8 cellular contexts compared by ENCODE assay signal in genomic region chr2:190534310-190535118, GRCh38. TPM values are rescaled to one million over a fixed set of nuclear protein-coding genes. Genes with fewer than 3 reads are reported as not detected.
A peak's percentile ranks its signal among the peaks of the same experiment; 100 is the strongest.
DNase-seq lines count a peak whose midpoint lies in the region; ATAC-seq, FAIRE-seq and TF ChIP-seq lines count a peak whose summit lies in the region.

TSS of gene NEMP2 (minus strand) at chr2:190534722. CDS start at chr2:190534655, 67 bp downstream.

- intact Hi-C loops in HepG2 (cut with micrococcal nuclease; ENCODE audit: unreplicated experiment), result loop anchor here (2.0 to 10.0 kb wide), 2 partner anchors 114 to 270 kb away; partner anchors contain the start of gene NAB1

- H3K79me2 ChIP-seq in HepG2 (ENCODE audit: insufficient read depth, low read length), result peaks cover 6% of the 10 kb centered on the region

- CTCF ChIA-PET in activated CD4-positive, alpha-beta T cell treated with anti-CD3 and anti-CD28 coated beads, Interleukin-2, amount 10 ng/mL, durations not matched to agents 7 days and 5 days (lab: Charles Lee), result interaction anchor here (0.9 to 1.1 kb wide), 2 partner anchors 19 to 128 kb away, joined by 3 read pairs; no protein-coding TSS in a partner anchor
- CTCF ChIA-PET in HepG2 (lab: Yijun Ruan, JAX; ENCODE audit: low intra/inter-chr PET ratio, low total read pairs), result no interaction called here

- H3K4me3 ChIP-seq in AG09309 (ENCODE audit: control insufficient read depth, low read depth, low read length), result peak within 1 kb of the TSS; percentile 57
- H3K4me3 ChIP-seq in HepG2 (replicated peaks in 1 of 3; ENCODE audit: insufficient read depth in 1 of 3, low read depth in 2 of 3, low read length in 3 of 3), result peak within 1 kb of the TSS; percentile 77 to 90 (median 85)

- no TSS peak for BruUV-seq in HepG2 (replicated peaks; lab: Mats Ljungman, UMichigan)

- H3K27ac ChIP-seq in HepG2 (ENCODE audit: extremely low read length, insufficient read depth, low read length), result peak within 1 kb of the TSS; percentile 91

- peaks cover 25% of the 10 kb centered on the region for H3K9me3 Mint-ChIP-seq in activated CD4-positive, alpha-beta T cell treated with anti-CD3 and anti-CD28 coated beads, Interleukin-2, amount 10 ng/mL, durations not matched to agents 7 days and 5 days

- peak; percentile 32 to 36; a peak in 2 of 4 replicates for TF ChIP-seq EP300 in HepG2 (IDR thresholded peaks at IDR 0.05; ENCODE audit: low read depth in 2 of 2, low read length in 2 of 2)
- peak; percentile 57; the same call in 1 of the 2 replicates for TF ChIP-seq EP300 in HepG2 (CRISPR knock-in tag; IDR thresholded peaks at IDR 0.05; ENCODE audit: borderline replicate concordance)

- peaks cover 59% of the 10 kb centered on the region for H3K4me1 Mint-ChIP-seq in activated CD4-positive, alpha-beta T cell treated with anti-CD3 and anti-CD28 coated beads, Interleukin-2, amount 10 ng/mL, durations not matched to agents 7 days and 5 days

- peak within 1 kb of the TSS; percentile 94 for H3K4me2 ChIP-seq in HepG2 (ENCODE audit: low read depth, low read length)

- peaks cover 50% of the 10 kb centered on the region for H3K4me1 ChIP-seq in HepG2 (ENCODE audit: insufficient read depth, low read length)

- DNase-seq in AG09309 (ENCODE audit: low read depth) (no peak), NCI-H446 treated with DMSO at 0.1 percent for 48 hours (lab: John Stamatoyannopoulos, UW) (peak; percentile 61), dedifferentiated amniotic fluid mesenchymal stem cell (ENCODE audit: extremely low spot score) (peak; percentile 22), HepG2 (ENCODE audit: low spot score) (peak; percentile 77)
- DNase-seq in activated CD4-positive, alpha-beta T cell treated with anti-CD3 and anti-CD28 coated beads, Interleukin-2, amount 10 ng/mL, durations not matched to agents 7 days and 5 days, result peak; percentile 80
- peak; percentile 72 to 76 for DNase-seq in stimulated activated CD4-positive, alpha-beta T cell treated with anti-CD3 and anti-CD28 coated beads, Interleukin-4, amount 100 ng/mL, for 4 hours

- peak; percentile 75 for TF ChIP-seq RAD21 in HepG2 (CRISPR knock-in tag; IDR thresholded peaks at IDR 0.05)

- no peaks in the 10 kb centered on the region for H3K27me3 ChIP-seq in HepG2 (ENCODE audit: control insufficient read depth in 1 of 2, insufficient read depth in 2 of 2, low read length in 2 of 2)

- no peaks in the 10 kb centered on the region for H4K20me1 ChIP-seq in HepG2 (ENCODE audit: insufficient read depth, low read length)

- H3K36me3 ChIP-seq in HepG2 (replicated peaks in 1 of 2; ENCODE audit: control insufficient read depth in 1 of 2, insufficient read depth in 2 of 2, low read length in 2 of 2), result no peaks in the 10 kb centered on the region

- in situ Hi-C loops in HepG2 (cut with HindIII; ENCODE audit: extremely low pct_ligation_motif_present, low pct_unique_long_range_greater_than_20kb), result no loop called here

- peaks cover 21% of the 10 kb centered on the region for H3K9me3 ChIP-seq in HepG2 (ENCODE audit: low read length)

- no peaks in the 10 kb centered on the region for H3K27me3 Mint-ChIP-seq in activated CD4-positive, alpha-beta T cell treated with anti-CD3 and anti-CD28 coated beads, Interleukin-2, amount 10 ng/mL, durations not matched to agents 7 days and 5 days

- H3K27ac Mint-ChIP-seq in activated CD4-positive, alpha-beta T cell treated with anti-CD3 and anti-CD28 coated beads, Interleukin-2, amount 10 ng/mL, durations not matched to agents 7 days and 5 days, result peak within 1 kb of the TSS; percentile 100

- peak; percentile 90 for TF ChIP-seq POLR2A in HepG2 (IDR thresholded peaks at IDR 0.05; ENCODE audit: insufficient read depth in 1 of 2, low read depth in 2 of 2, low read length in 2 of 2)

- peak within 1 kb of the TSS; percentile 92 for H2AFZ ChIP-seq in HepG2 (ENCODE audit: low read length)

- POLR2A ChIA-PET in activated CD4-positive, alpha-beta T cell treated with anti-CD3 and anti-CD28 coated beads, Interleukin-2, amount 10 ng/mL, durations not matched to agents 7 days and 5 days (lab: Charles Lee), result interaction anchor here (0.6 kb wide), 1 partner anchor 116 kb away, joined by 4 read pairs; no protein-coding TSS in a partner anchor
- POLR2A ChIA-PET in HepG2 (lab: Yijun Ruan, JAX), result interaction anchor here (0.6 to 2.2 kb wide), 10 partner anchors 11 to 354 kb away, joined by 3 to 11 read pairs (median 6); partner anchors contain the start of genes HIBCH and NAB1

- H3K4me3 Mint-ChIP-seq in activated CD4-positive, alpha-beta T cell treated with anti-CD3 and anti-CD28 coated beads, Interleukin-2, amount 10 ng/mL, durations not matched to agents 7 days and 5 days, result peak within 1 kb of the TSS; percentile 94

- WGBS in HepG2 (ENCODE audit: low lambda C conversion rate), result 0% methylated on average over 19 of the region's 92 CpGs

- H3K9ac ChIP-seq in HepG2 (ENCODE audit: insufficient read depth, low read depth, low read length), result peak within 1 kb of the TSS; percentile 88

- H3K36me3 Mint-ChIP-seq in activated CD4-positive, alpha-beta T cell treated with anti-CD3 and anti-CD28 coated beads, Interleukin-2, amount 10 ng/mL, durations not matched to agents 7 days and 5 days (ENCODE audit: low read depth), result peaks cover 43% of the 10 kb centered on the region

- ATAC-seq in GM18870 (IDR thresholded peaks at IDR 0.05; ENCODE audit: unreplicated experiment) (peak; percentile 63), HG03108 (IDR thresholded peaks at IDR 0.05; ENCODE audit: unreplicated experiment) (peak; percentile 65), HepG2 (peak; percentile 91)

- FAIRE-seq in HepG2 (lab: Jason Lieb, UNC), result no peak

- no peak for TF ChIP-seq CTCF in AG09309 (IDR thresholded peaks at IDR 0.05; ENCODE audit: control insufficient read depth, insufficient read depth, low read depth, low read length, missing control alignments)
- peak; percentile 37; the same call in 1 of the 2 replicates for TF ChIP-seq CTCF in HepG2 (CRISPR knock-in tag; IDR thresholded peaks at IDR 0.05)

TF ChIP-seq in HepG2, 621 proteins besides CTCF, POLR2A, EP300 and RAD21 (continues in another document):
- no peak; the same call in 1 of the 2 replicates for TF ChIP-seq MYNN (CRISPR knock-in tag; IDR thresholded peaks at IDR 0.05; ENCODE audit: low read depth)
- TF ChIP-seq IRF9 (CRISPR knock-in tag; IDR thresholded peaks at IDR 0.05; ENCODE audit: borderline replicate concordance), result peak; percentile 97; the same call in 1 of the 2 replicates
- no peak for TF ChIP-seq NR3C1 (CRISPR knock-in tag; IDR thresholded peaks at IDR 0.05)
- TF ChIP-seq SP4 (CRISPR knock-in tag; IDR thresholded peaks at IDR 0.05), result peak; percentile 87; the same call in 1 of the 2 replicates
- TF ChIP-seq ZNF382 (CRISPR knock-in tag; IDR thresholded peaks at IDR 0.05; ENCODE audit: borderline replicate concordance), result no peak
- TF ChIP-seq PTBP1 (IDR thresholded peaks at IDR 0.05; ENCODE audit: low read depth, low read length, poor library complexity, severe bottlenecking), result no peak
- TF ChIP-seq ZNF792 (CRISPR knock-in tag; IDR thresholded peaks at IDR 0.05), result peak; percentile 92; the same call in 1 of the 2 replicates
- peak; percentile 93; the same call in 1 of the 2 replicates for TF ChIP-seq LBX2 (CRISPR knock-in tag; IDR thresholded peaks at IDR 0.05; ENCODE audit: borderline replicate concordance)
- peak; percentile 39; the same call in 1 of the 2 replicates for TF ChIP-seq NCOA2 (CRISPR knock-in tag; IDR thresholded peaks at IDR 0.05)
- peak; percentile 92; the same call in 1 of the 2 replicates for TF ChIP-seq BRD4 (CRISPR knock-in tag; IDR thresholded peaks at IDR 0.05)
- TF ChIP-seq ZNF354B (CRISPR knock-in tag; IDR thresholded peaks at IDR 0.05), result peak; percentile 77
- no peak for TF ChIP-seq GPN1 (CRISPR knock-in tag; IDR thresholded peaks at IDR 0.05; ENCODE audit: borderline replicate concordance)

RNA-seq across cellular contexts. Expression of gene NEMP2, which starts in this region (rescaled TPM):
- 10 to 100 TPM; 22.8 to 23.5 TPM for total RNA-seq in activated CD4-positive, alpha-beta T cell treated with anti-CD3 and anti-CD28 coated beads, Interleukin-2, amount 10 ng/mL, durations not matched to agents 7 days and 5 days
- total RNA-seq in HepG2 (2016; rRNA removed; fragmentation: Illumina TruSeq; extraction: Trizol), result 7.8 and 9.8 TPM in 2 replicates
- 3.3 and 4.6 TPM in 2 replicates for total RNA-seq in HepG2 (2016; cell fraction: cytosol; rRNA removed; fragmentation: Illumina TruSeq; extraction: Trizol; ENCODE audit: low read depth)
- 8.3 and 9.0 TPM in 2 replicates for total RNA-seq in HepG2 (2016; cell fraction: insoluble cytoplasmic fraction; rRNA removed; fragmentation: Illumina TruSeq; extraction: Trizol)
- 6.5 and 7.6 TPM in 2 replicates for total RNA-seq in HepG2 (2016; cell fraction: membrane; rRNA removed; fragmentation: Illumina TruSeq; extraction: Trizol)
- total RNA-seq in HepG2 (2016; cell fraction: nucleus; rRNA removed; fragmentation: Illumina TruSeq; extraction: Trizol), result 9.1 and 11.4 TPM in 2 replicates
- polyA plus RNA-seq in HepG2 (2011; rRNA removed), result 2.4 and 3.3 TPM in 2 replicates
- polyA plus RNA-seq in HepG2 (2011; cell fraction: cytosol; rRNA removed), result 1.9 and 4.3 TPM in 2 replicates
- 1.3 and 2.1 TPM in 2 replicates for polyA plus RNA-seq in HepG2 (2011; cell fraction: nucleus; rRNA removed)
- 4.0 and 10.3 TPM in 2 replicates for polyA plus RNA-seq in HepG2 (2012)
- polyA plus RNA-seq in HepG2 (2016; cell fraction: cytosol; fragmentation: Illumina TruSeq; extraction: Trizol; ENCODE audit: low read depth), result 1.8 and 2.3 TPM in 2 replicates
- polyA plus RNA-seq in HepG2 (2016; cell fraction: insoluble cytoplasmic fraction; fragmentation: Illumina TruSeq; extraction: Trizol; ENCODE audit: low read depth), result 5.0 and 6.7 TPM in 2 replicates
- 3.9 and 4.2 TPM in 2 replicates for polyA plus RNA-seq in HepG2 (2016; cell fraction: membrane; fragmentation: Illumina TruSeq; extraction: Trizol; ENCODE audit: low read depth)
- polyA plus RNA-seq in HepG2 (2016; cell fraction: nucleus; fragmentation: Illumina TruSeq; extraction: Trizol; ENCODE audit: insufficient read depth, low read depth), result 5.9 and 7.7 TPM in 2 replicates
- polyA minus RNA-seq in HepG2 (2011; rRNA and poly(A)+ RNA removed; ENCODE audit: low replicate concordance), result 11.9 and 13.0 TPM in 2 replicates
- 4.2 and 8.0 TPM in 2 replicates for polyA minus RNA-seq in HepG2 (2011; cell fraction: cytosol; rRNA and poly(A)+ RNA removed)
- 16.9 and 24.9 TPM in 2 replicates for polyA minus RNA-seq in HepG2 (2011; cell fraction: nucleus; rRNA and poly(A)+ RNA removed)
